38 cellular contexts compared by ENCODE assay signal in the genomic region with DNA sequence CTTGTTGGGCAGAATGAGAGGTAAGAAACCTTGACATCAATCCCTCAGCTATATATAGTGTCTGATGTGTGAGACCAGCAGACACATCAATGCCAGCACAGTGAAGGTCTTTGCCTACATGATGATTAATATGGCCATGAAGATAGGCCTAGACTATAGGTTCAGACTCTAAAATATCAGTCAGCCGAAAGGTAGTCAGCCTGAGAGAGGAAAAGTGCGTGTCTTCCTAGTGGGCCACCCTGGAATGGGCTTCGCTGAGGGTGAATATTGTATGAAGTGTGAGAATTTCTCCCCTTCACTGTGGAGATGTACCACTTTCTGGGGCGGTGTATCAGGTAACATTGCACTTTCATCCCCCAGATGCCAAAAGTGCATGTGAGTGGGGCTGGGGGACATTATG. TPM values are rescaled to one million over a fixed set of nuclear protein-coding genes. Genes with fewer than 3 reads are reported as not detected.
"Had no signal": no experiment of that assay in that cellular context is flagged by ENCODE, and none has a peak within 500 bp of the region (broad histone marks: within the 10 kb centered on the region; RNA-seq: fewer than 3 reads in every experiment).

No MANE protein-coding gene starts in this region.

- H3K4me1 ChIP-seq: adrenal gland, ascending aorta, body of pancreas, breast epithelium had no signal

- H3K27me3 ChIP-seq: adrenal gland, ascending aorta, body of pancreas, brain microvascular endothelial cell, breast epithelium had no signal

- H3K9me3 Mint-ChIP-seq: activated naive CD4-positive, alpha-beta T cell treated with anti-CD3 and anti-CD28 coated beads for 36 hours; activated naive CD4-positive, alpha-beta T cell treated with anti-CD3 and anti-CD28 coated beads, Interleukin-2, amount 10 ng/mL, durations not matched to agents 7 days and 5 days; activated naive CD4-positive, alpha-beta T cell treated with anti-CD3 and anti-CD28 coated beads, Interleukin-2, amount 50 U/mL, for 24 hours; activated naive CD4-positive, alpha-beta T cell treated with anti-CD3 and anti-CD28 coated beads, Interleukin-2, amount 50 U/mL, for 72 hours; activated naive CD8-positive, alpha-beta T cell treated with anti-CD3 and anti-CD28 coated beads for 36 hours; activated naive CD8-positive, alpha-beta T cell treated with anti-CD3 and anti-CD28 coated beads, Interleukin-2, amount 10 ng/mL, durations not matched to agents 7 days and 5 days; activated naive CD8-positive, alpha-beta T cell treated with anti-CD3 and anti-CD28 coated beads, Interleukin-2, amount 50 U/mL, for 24 hours; activated T-cell treated with anti-CD3 and anti-CD28 coated beads, Interleukin-2, amount 50 U/mL, for 24 hours; activated T-cell treated with anti-CD3 and anti-CD28 coated beads, Interleukin-2, amount 50 U/mL, for 4 hours; activated T-cell treated with anti-CD3 and anti-CD28 coated beads, Interleukin-2, amount 50 U/mL, for 72 hours; activated T-helper 1 cell treated with anti-CD3 and anti-CD28 coated beads, Interleukin-12 subunit alpha, Interleukin-12 subunit beta, Interleukin-2, Interleukin-4 antibody, amounts not matched to agents 30 ng/mL and 10 ng/mL and 1 ng/mL, durations not matched to agents 14 hours and 24 hours and 36 hours; activated T-helper 17 cell treated with anti-CD3 and anti-CD28 coated beads, Interleukin-2, amount 50 U/mL, for 72 hours; activated T-helper 2 cell treated with anti-CD3 and anti-CD28 coated beads, Interferon-gamma antibody, Interleukin-2, Interleukin-4, amounts not matched to agents 10 μg/mL and 5 μg/mL and 100 μg/mL, durations not matched to agents 14 hours and 24 hours and 36 hours; brain; central memory CD8-positive, alpha-beta T cell had no signal

- H3K27ac Mint-ChIP-seq: activated naive CD4-positive, alpha-beta T cell treated with anti-CD3 and anti-CD28 coated beads for 36 hours; activated naive CD4-positive, alpha-beta T cell treated with anti-CD3 and anti-CD28 coated beads, Interleukin-2, amount 10 ng/mL, durations not matched to agents 7 days and 5 days; activated naive CD4-positive, alpha-beta T cell treated with anti-CD3 and anti-CD28 coated beads, Interleukin-2, amount 50 U/mL, for 24 hours; activated naive CD4-positive, alpha-beta T cell treated with anti-CD3 and anti-CD28 coated beads, Interleukin-2, amount 50 U/mL, for 72 hours; activated naive CD8-positive, alpha-beta T cell; activated naive CD8-positive, alpha-beta T cell treated with anti-CD3 and anti-CD28 coated beads for 36 hours; activated naive CD8-positive, alpha-beta T cell treated with anti-CD3 and anti-CD28 coated beads, Interleukin-2, amount 10 ng/mL, durations not matched to agents 7 days and 5 days; activated naive CD8-positive, alpha-beta T cell treated with anti-CD3 and anti-CD28 coated beads, Interleukin-2, amount 50 U/mL, for 24 hours; activated T-cell treated with anti-CD3 and anti-CD28 coated beads, Interleukin-2, amount 50 U/mL, for 24 hours; activated T-cell treated with anti-CD3 and anti-CD28 coated beads, Interleukin-2, amount 50 U/mL, for 72 hours; activated T-helper 1 cell treated with anti-CD3 and anti-CD28 coated beads, Interleukin-12 subunit alpha, Interleukin-12 subunit beta, Interleukin-2, Interleukin-4 antibody, amounts not matched to agents 30 ng/mL and 10 ng/mL and 1 ng/mL, durations not matched to agents 14 hours and 24 hours and 36 hours; activated T-helper 17 cell treated with anti-CD3 and anti-CD28 coated beads, Interleukin-2, amount 50 U/mL, for 72 hours; activated T-helper 2 cell treated with anti-CD3 and anti-CD28 coated beads, Interferon-gamma antibody, Interleukin-2, Interleukin-4, amounts not matched to agents 10 μg/mL and 5 μg/mL and 100 μg/mL, durations not matched to agents 14 hours and 24 hours and 36 hours had no signal

- ATAC-seq: activated naive CD4-positive, alpha-beta T cell treated with anti-CD3 and anti-CD28 coated beads, Interleukin-2, amount 50 U/mL, for 72 hours; activated naive CD8-positive, alpha-beta T cell treated with anti-CD3 and anti-CD28 coated beads, Interleukin-2, amount 50 U/mL, for 24 hours; activated T-cell treated with anti-CD3 and anti-CD28 coated beads, Interleukin-2, amount 50 U/mL, for 4 hours; activated T-cell treated with anti-CD3 and anti-CD28 coated beads, Interleukin-2, amount 50 U/mL, for 72 hours; activated T-helper 17 cell treated with anti-CD3 and anti-CD28 coated beads, Interleukin-2, amount 50 U/mL, for 72 hours; body of pancreas had no signal

- H3K4me3 Mint-ChIP-seq: activated naive CD4-positive, alpha-beta T cell treated with anti-CD3 and anti-CD28 coated beads for 36 hours; activated naive CD4-positive, alpha-beta T cell treated with anti-CD3 and anti-CD28 coated beads, Interleukin-2, amount 10 ng/mL, durations not matched to agents 7 days and 5 days; activated naive CD4-positive, alpha-beta T cell treated with anti-CD3 and anti-CD28 coated beads, Interleukin-2, amount 50 U/mL, for 24 hours; activated naive CD8-positive, alpha-beta T cell; activated naive CD8-positive, alpha-beta T cell treated with anti-CD3 and anti-CD28 coated beads for 36 hours; activated naive CD8-positive, alpha-beta T cell treated with anti-CD3 and anti-CD28 coated beads, Interleukin-2, amount 10 ng/mL, durations not matched to agents 7 days and 5 days; activated naive CD8-positive, alpha-beta T cell treated with anti-CD3 and anti-CD28 coated beads, Interleukin-2, amount 50 U/mL, for 24 hours; activated T-cell treated with anti-CD3 and anti-CD28 coated beads, Interleukin-2, amount 50 U/mL, for 24 hours; activated T-cell treated with anti-CD3 and anti-CD28 coated beads, Interleukin-2, amount 50 U/mL, for 4 hours; activated T-cell treated with anti-CD3 and anti-CD28 coated beads, Interleukin-2, amount 50 U/mL, for 72 hours; activated T-helper 1 cell treated with anti-CD3 and anti-CD28 coated beads, Interleukin-12 subunit alpha, Interleukin-12 subunit beta, Interleukin-2, Interleukin-4 antibody, amounts not matched to agents 30 ng/mL and 10 ng/mL and 1 ng/mL, durations not matched to agents 14 hours and 24 hours and 36 hours; activated T-helper 17 cell treated with anti-CD3 and anti-CD28 coated beads, Interleukin-2, amount 50 U/mL, for 72 hours; brain; central memory CD8-positive, alpha-beta T cell had no signal

- H3K36me3 Mint-ChIP-seq: activated naive CD4-positive, alpha-beta T cell treated with anti-CD3 and anti-CD28 coated beads, Interleukin-2, amount 10 ng/mL, durations not matched to agents 7 days and 5 days; activated naive CD4-positive, alpha-beta T cell treated with anti-CD3 and anti-CD28 coated beads, Interleukin-2, amount 50 U/mL, for 24 hours; activated naive CD4-positive, alpha-beta T cell treated with anti-CD3 and anti-CD28 coated beads, Interleukin-2, amount 50 U/mL, for 72 hours; activated naive CD8-positive, alpha-beta T cell; activated naive CD8-positive, alpha-beta T cell treated with anti-CD3 and anti-CD28 coated beads for 36 hours; activated naive CD8-positive, alpha-beta T cell treated with anti-CD3 and anti-CD28 coated beads, Interleukin-2, amount 10 ng/mL, durations not matched to agents 7 days and 5 days; brain had no signal

- H3K9me3 ChIP-seq: adrenal gland, ascending aorta, body of pancreas, breast epithelium had no signal

- H3K27me3 Mint-ChIP-seq: activated naive CD4-positive, alpha-beta T cell treated with anti-CD3 and anti-CD28 coated beads, Interleukin-2, amount 50 U/mL, for 24 hours; activated T-cell treated with anti-CD3 and anti-CD28 coated beads, Interleukin-2, amount 50 U/mL, for 24 hours; brain had no signal

- DNase-seq: activated effector memory CD4-positive, alpha-beta T cell treated with anti-CD3 and anti-CD28 coated beads, Interleukin-2, amount 50 U/mL, for 16 hours; activated effector memory CD4-positive, alpha-beta T cell treated with Interleukin-2 at 50 U/mL for 16 hours; activated gamma-delta T cell; activated gamma-delta T cell treated with Interleukin-2 at 50 U/mL for 16 hours; activated naive CD4-positive, alpha-beta T cell; activated naive CD4-positive, alpha-beta T cell treated with anti-CD3 and anti-CD28 coated beads for 36 hours; activated naive CD4-positive, alpha-beta T cell treated with anti-CD3 and anti-CD28 coated beads, Interleukin-2, amount 10 ng/mL, durations not matched to agents 7 days and 5 days; activated naive CD4-positive, alpha-beta T cell treated with anti-CD3 and anti-CD28 coated beads, Interleukin-2, amount 50 U/mL, for 16 hours; activated naive CD4-positive, alpha-beta T cell treated with Interleukin-2 at 50 U/mL for 16 hours; activated naive CD8-positive, alpha-beta T cell treated with anti-CD3 and anti-CD28 coated beads for 36 hours; activated naive CD8-positive, alpha-beta T cell treated with anti-CD3 and anti-CD28 coated beads, Interleukin-2, amount 10 ng/mL, durations not matched to agents 7 days and 5 days; activated naive CD8-positive, alpha-beta T cell treated with anti-CD3 and anti-CD28 coated beads, Interleukin-2, amount 50 U/mL, for 24 hours; activated T-cell treated with anti-CD3 and anti-CD28 coated beads, Interleukin-2, amount 50 U/mL, for 1 hour; activated T-cell treated with anti-CD3 and anti-CD28 coated beads, Interleukin-2, amount 50 U/mL, for 24 hours; activated T-cell treated with anti-CD3 and anti-CD28 coated beads, Interleukin-2, amount 50 U/mL, for 4 hours; activated T-cell treated with anti-CD3 and anti-CD28 coated beads, Interleukin-2, amount 50 U/mL, for 48 hours; activated T-cell treated with anti-CD3 and anti-CD28 coated beads, Interleukin-2, amount 50 U/mL, for 72 hours; amniotic stem cell; amygdala; anterior cingulate cortex; aorta; body of pancreas; brain microvascular endothelial cell; caudate nucleus; central memory CD4-positive, alpha-beta T cell; cerebellar nuclear complex had no signal

- H3K4me3 ChIP-seq: adrenal gland, ascending aorta, body of pancreas, breast epithelium, cardiac muscle cell had no signal

- H3K4me1 Mint-ChIP-seq: activated naive CD4-positive, alpha-beta T cell treated with anti-CD3 and anti-CD28 coated beads, Interleukin-2, amount 10 ng/mL, durations not matched to agents 7 days and 5 days; activated naive CD4-positive, alpha-beta T cell treated with anti-CD3 and anti-CD28 coated beads, Interleukin-2, amount 50 U/mL, for 24 hours; activated naive CD8-positive, alpha-beta T cell treated with anti-CD3 and anti-CD28 coated beads for 36 hours; activated naive CD8-positive, alpha-beta T cell treated with anti-CD3 and anti-CD28 coated beads, Interleukin-2, amount 10 ng/mL, durations not matched to agents 7 days and 5 days; activated naive CD8-positive, alpha-beta T cell treated with anti-CD3 and anti-CD28 coated beads, Interleukin-2, amount 50 U/mL, for 24 hours; activated T-helper 17 cell treated with anti-CD3 and anti-CD28 coated beads, Interleukin-2, amount 50 U/mL, for 72 hours; central memory CD8-positive, alpha-beta T cell had no signal

- H3K27ac ChIP-seq: adrenal gland, ascending aorta, body of pancreas, brain microvascular endothelial cell, breast epithelium, cardiac muscle cell had no signal

- H3K36me3 ChIP-seq: adrenal gland, ascending aorta, brain microvascular endothelial cell, breast epithelium, cardiac muscle cell had no signal

RNA-seq across cellular contexts. Expression of gene EPHB1, which starts 33.0 kb away (rescaled TPM):
- total RNA-seq: activated naive CD8-positive, alpha-beta T cell treated with anti-CD3 and anti-CD28 coated beads for 36 hours had no signal
